1 cellular context compared by ENCODE assay signal in genomic region chr10:46028584-46029570, GRCh38.
A peak's percentile ranks its signal among the peaks of the same experiment; 100 is the strongest.
TF ChIP-seq lines count a peak whose summit lies in the region.

No MANE protein-coding gene starts in this region.

TF ChIP-seq in HepG2, 621 proteins besides CTCF, POLR2A, EP300 and RAD21 (continued from another document):
- TF ChIP-seq PAXIP1 (CRISPR knock-in tag; conservative IDR thresholded peaks at IDR 0.05): peak; percentile 60
- peak; percentile 37; the same call in 1 of the 2 replicates for TF ChIP-seq TCF7 (IDR thresholded peaks at IDR 0.05; ENCODE audit: low read depth)
- peak; percentile 75; the same call in 1 of the 2 replicates for TF ChIP-seq RXRB (CRISPR knock-in tag; IDR thresholded peaks at IDR 0.05; ENCODE audit: borderline replicate concordance)
- no peak for TF ChIP-seq ZFP41 (CRISPR knock-in tag; IDR thresholded peaks at IDR 0.05; ENCODE audit: borderline replicate concordance)
- TF ChIP-seq ZNF737 (CRISPR knock-in tag; IDR thresholded peaks at IDR 0.05; ENCODE audit: borderline replicate concordance): no peak
- TF ChIP-seq EEA1 (CRISPR knock-in tag; IDR thresholded peaks at IDR 0.05; ENCODE audit: borderline replicate concordance): no peak
- peak in 1 of 2 experiments; percentile 83; a peak in 2 of 4 replicates for TF ChIP-seq KLF16 (CRISPR knock-in tag; IDR thresholded peaks at IDR 0.05)
- 0 out of 2 replicates have a peak, but pooled peaks have one; percentile 8 for TF ChIP-seq SMARCC2 (IDR thresholded peaks at IDR 0.05)
- TF ChIP-seq BCL6 (CRISPR knock-in tag; IDR thresholded peaks at IDR 0.05): peak; percentile 41; the same call in 1 of the 2 replicates
- TF ChIP-seq HDAC2 (CRISPR knock-in tag; IDR thresholded peaks at IDR 0.05): peak; percentile 59
- no peak for TF ChIP-seq SP140L (CRISPR knock-in tag; IDR thresholded peaks at IDR 0.05; ENCODE audit: borderline replicate concordance)
- no peak for TF ChIP-seq ZNF652 (CRISPR knock-in tag; IDR thresholded peaks at IDR 0.05; ENCODE audit: borderline replicate concordance, low read depth)
- TF ChIP-seq FOSL2 (CRISPR knock-in tag; IDR thresholded peaks at IDR 0.05): peak; percentile 44
- TF ChIP-seq NFE2L1 (CRISPR knock-in tag; IDR thresholded peaks at IDR 0.05; ENCODE audit: borderline replicate concordance): no peak
- peak; percentile 30; the same call in 1 of the 2 replicates for TF ChIP-seq SALL1 (CRISPR knock-in tag; IDR thresholded peaks at IDR 0.05)
- TF ChIP-seq KLF6 (CRISPR knock-in tag; IDR thresholded peaks at IDR 0.05): peak; percentile 55; the same call in 1 of the 2 replicates
- 0 out of 2 replicates have a peak, but pooled peaks have one; percentile 51 for TF ChIP-seq RBFOX2 (IDR thresholded peaks at IDR 0.05; ENCODE audit: low read depth, low read length)
- TF ChIP-seq HES4 (CRISPR knock-in tag; IDR thresholded peaks at IDR 0.05; ENCODE audit: borderline replicate concordance): no peak
- TF ChIP-seq SIN3A (IDR thresholded peaks at IDR 0.05; ENCODE audit: borderline replicate concordance, low read depth, low read length): peak; percentile 63; the same call in 1 of the 2 replicates
- no peak for TF ChIP-seq ZBTB4 (CRISPR knock-in tag; IDR thresholded peaks at IDR 0.05; ENCODE audit: borderline replicate concordance)
TF ChIP-seq in HepG2: peak in this region for 110.
